ENCODE assay signal across 8 cellular contexts in the genomic region with DNA sequence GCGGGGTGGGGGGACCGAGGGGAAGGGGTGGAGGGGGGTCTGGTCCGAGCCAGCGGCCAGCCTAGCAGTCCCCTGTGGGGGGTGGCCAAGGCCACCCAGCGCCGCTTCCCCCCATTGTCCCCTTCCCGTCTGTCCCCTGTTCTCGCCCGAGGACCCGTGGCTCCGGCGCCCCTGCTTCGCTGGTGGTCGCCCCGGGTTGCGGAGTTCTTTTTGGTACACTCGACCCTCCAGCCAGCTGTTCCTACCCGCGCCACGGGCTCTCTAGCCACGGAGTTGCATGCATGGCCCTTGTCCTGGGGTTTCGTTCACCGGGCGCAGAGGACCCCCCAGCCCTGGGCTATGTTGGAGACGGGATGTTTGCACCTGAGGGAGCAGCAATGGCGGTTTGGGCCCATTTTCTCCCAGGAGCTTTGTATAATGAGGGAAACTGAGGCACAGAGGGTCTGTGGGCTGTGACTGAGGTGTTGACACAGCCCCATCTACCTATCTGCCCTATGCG. TPM values are rescaled to one million over a fixed set of nuclear protein-coding genes. Genes with fewer than 3 reads are reported as not detected.
DNase-seq lines count a peak whose midpoint lies in the region; ATAC-seq lines count a peak whose summit lies in the region.

No MANE protein-coding gene starts in this region.

- no peaks in the 10 kb centered on the region for H3K27me3 Mint-ChIP-seq in CD4-positive, alpha-beta memory T cell
- no peaks in the 10 kb centered on the region for H3K27me3 Mint-ChIP-seq in activated naive CD8-positive, alpha-beta T cell treated with anti-CD3 and anti-CD28 coated beads for 36 hours

- H3K36me3 ChIP-seq in CD4-positive, alpha-beta memory T cell (ENCODE audit: insufficient read depth, low read length) = peaks cover 21% of the 10 kb centered on the region
- H3K36me3 ChIP-seq in HUES48 (ENCODE audit: control insufficient read depth, insufficient read depth, low read length) (peaks cover 31% of the 10 kb centered on the region), iPS DF 6.9 (ENCODE audit: control insufficient read depth, insufficient read depth, low read length) (peaks cover 3% of the 10 kb centered on the region), skeletal muscle tissue (ENCODE audit: control insufficient read depth in 3 of 3, insufficient read depth in 3 of 3, low read length in 3 of 3) (peaks cover 24 to 27% (median 27%) of the 10 kb centered on the region in 3 donors)

- H3K36me3 Mint-ChIP-seq in CD4-positive, alpha-beta memory T cell = peaks cover 20 to 40% of the 10 kb centered on the region in 2 donors
- H3K36me3 Mint-ChIP-seq in activated naive CD8-positive, alpha-beta T cell treated with anti-CD3 and anti-CD28 coated beads for 36 hours = peaks cover 30% of the 10 kb centered on the region

- peak overlapping the region; percentile 81 to 96 (median 89) for H3K27ac Mint-ChIP-seq in CD4-positive, alpha-beta memory T cell
- peak overlapping the region; percentile 74 for H3K27ac Mint-ChIP-seq in activated naive CD8-positive, alpha-beta T cell treated with anti-CD3 and anti-CD28 coated beads for 36 hours

- CTCF ChIA-PET in CD4-positive, alpha-beta memory T cell (lab: Charles Lee; ENCODE audit: partially characterized antibody) = interaction anchor here (1.3 to 1.4 kb wide), 2 partner anchors 47 to 52 kb away, joined by 3 read pairs; no protein-coding TSS in a partner anchor

- peaks cover 45% of the 10 kb centered on the region for H3K4me1 ChIP-seq in CD4-positive, alpha-beta memory T cell (ENCODE audit: insufficient read depth, low read length)
- H3K4me1 ChIP-seq in HUES48 (ENCODE audit: control insufficient read depth, insufficient read depth, low read length) (peaks cover 11% of the 10 kb centered on the region), iPS DF 6.9 (ENCODE audit: control insufficient read depth, insufficient read depth, low read length) (no peaks in the 10 kb centered on the region), skeletal muscle tissue (ENCODE audit: control insufficient read depth in 3 of 3, insufficient read depth in 3 of 3, low read length in 3 of 3) (peaks cover 28 to 35% (median 28%) of the 10 kb centered on the region in 3 donors)

- WGBS in iPS DF 6.9 (ENCODE audit: insufficient coverage, insufficient read length) = no CpG with 5 or more reads among the region's 27 CpGs

- H3K4me3 ChIP-seq in CD4-positive, alpha-beta memory T cell (ENCODE audit: low read length in 2 of 2) = peak overlapping the region; percentile 48 to 51
- H3K4me3 ChIP-seq in HUES48 (ENCODE audit: low read depth, low read length) (peak overlapping the region; percentile 85), iPS DF 6.9 (ENCODE audit: low read length) (peak overlapping the region; percentile 86), skeletal muscle tissue (ENCODE audit: low read length in 3 of 3) (peak overlapping the region; percentile 85 to 97 (median 93))

- POLR2A ChIA-PET in CD4-positive, alpha-beta memory T cell (lab: Charles Lee; ENCODE audit: partially characterized antibody) = interaction anchor here (0.5 to 5.8 kb wide), 7 partner anchors 23 to 1869 kb away, joined by 3 to 68 read pairs (median 4); a partner anchor contains a TSS

- intact Hi-C loops in CD4-positive, alpha-beta memory T cell (cut with micrococcal nuclease) = loop anchor here (1.0 to 5.0 kb wide), 6 partner anchors 48 to 381 kb away; a partner anchor contains a TSS

- H3K4me3 Mint-ChIP-seq in CD4-positive, alpha-beta memory T cell = peak overlapping the region; percentile 84 to 89 (median 86)
- H3K4me3 Mint-ChIP-seq in activated naive CD8-positive, alpha-beta T cell treated with anti-CD3 and anti-CD28 coated beads for 36 hours = peak overlapping the region; percentile 88

- peak overlapping the region; percentile 83 for H3K9ac ChIP-seq in HUES48 (ENCODE audit: low read depth, low read length)
- H3K9ac ChIP-seq in skeletal muscle tissue (ENCODE audit: low read depth in 1 of 3, low read length in 3 of 3) = peak overlapping the region; percentile 82 to 89 (median 83)

- H3K9me3 Mint-ChIP-seq in CD4-positive, alpha-beta memory T cell = no peaks in the 10 kb centered on the region
- no peaks in the 10 kb centered on the region for H3K9me3 Mint-ChIP-seq in activated naive CD8-positive, alpha-beta T cell treated with anti-CD3 and anti-CD28 coated beads for 36 hours

- no peaks in the 10 kb centered on the region for H3K27me3 ChIP-seq in CD4-positive, alpha-beta memory T cell (ENCODE audit: insufficient read depth, low read length)
- H3K27me3 ChIP-seq in HUES48 (ENCODE audit: control insufficient read depth, insufficient read depth, low read length) (no peaks in the 10 kb centered on the region), iPS DF 6.9 (ENCODE audit: control insufficient read depth, insufficient read depth, low read length) (no peaks in the 10 kb centered on the region), skeletal muscle tissue (ENCODE audit: control insufficient read depth in 3 of 3, insufficient read depth in 3 of 3, low read length in 3 of 3) (no peaks in the 10 kb centered on the region)

- ATAC-seq in GM18517 (IDR thresholded peaks at IDR 0.05; ENCODE audit: unreplicated experiment) (no peak), GM19397 (IDR thresholded peaks at IDR 0.05; ENCODE audit: unreplicated experiment) (no peak)

- peak overlapping the region; percentile 35 for H3K27ac ChIP-seq in CD4-positive, alpha-beta memory T cell (ENCODE audit: low read depth, low read length)
- H3K27ac ChIP-seq in HUES48 (ENCODE audit: low read depth, low read length) (peak overlapping the region; percentile 23), iPS DF 6.9 (ENCODE audit: low read length) (no peak overlapping the region), skeletal muscle tissue (ENCODE audit: low read depth, low read length) (peak overlapping the region; percentile 96)

- peak in 1 of 5 donors; percentile 8 for DNase-seq in CD4-positive, alpha-beta memory T cell
- DNase-seq in activated naive CD8-positive, alpha-beta T cell treated with anti-CD3 and anti-CD28 coated beads for 36 hours = no peak
- DNase-seq in iPS DF 6.9 (ENCODE audit: low read depth, low spot score) (no peak), hippocampal formation (lab: John Stamatoyannopoulos, UW) (no peak)

- H3K9me3 ChIP-seq in CD4-positive, alpha-beta memory T cell (ENCODE audit: control insufficient read depth in 1 of 2, low read length in 2 of 2) = no peaks in the 10 kb centered on the region
- no peaks in the 10 kb centered on the region for H3K9me3 ChIP-seq in HUES48 (ENCODE audit: control insufficient read depth, insufficient read depth, low read length)
- H3K9me3 ChIP-seq in iPS DF 6.9 (ENCODE audit: control insufficient read depth, insufficient read depth, low read length) = no peaks in the 10 kb centered on the region
- H3K9me3 ChIP-seq in skeletal muscle tissue (ENCODE audit: control insufficient read depth in 3 of 3, low read length in 3 of 3) = no peaks in the 10 kb centered on the region

- peaks cover 27 to 59% (median 47%) of the 10 kb centered on the region in 4 donors for H3K4me1 Mint-ChIP-seq in CD4-positive, alpha-beta memory T cell
- H3K4me1 Mint-ChIP-seq in activated naive CD8-positive, alpha-beta T cell treated with anti-CD3 and anti-CD28 coated beads for 36 hours = peaks cover 38% of the 10 kb centered on the region

RNA-seq across cellular contexts. Expression of a gene that starts 0.5 kb away (rescaled TPM):
- 10 to 100 TPM; 41.8 to 50.1 TPM for total RNA-seq in CD4-positive, alpha-beta memory T cell
- 10 to 100 TPM; 20.7 to 45.0 TPM for polyA plus RNA-seq in CD4-positive, alpha-beta memory T cell
- 10 to 100 TPM; 16.6 to 17.3 TPM for total RNA-seq in activated naive CD8-positive, alpha-beta T cell treated with anti-CD3 and anti-CD28 coated beads for 36 hours
- 8.9 TPM for total RNA-seq in skeletal muscle tissue

RNA-seq across cellular contexts. Expression of a gene that starts 1.1 kb away (rescaled TPM):
- total RNA-seq in CD4-positive, alpha-beta memory T cell = 100 to 1,000 TPM; 300 to 325 TPM
- polyA plus RNA-seq in CD4-positive, alpha-beta memory T cell = 10 to 100 TPM; 33.3 to 84.2 TPM
- total RNA-seq in activated naive CD8-positive, alpha-beta T cell treated with anti-CD3 and anti-CD28 coated beads for 36 hours = 10 to 100 TPM; 85.0 to 85.9 TPM
- 16.2 TPM for total RNA-seq in skeletal muscle tissue

RNA-seq across cellular contexts. Expression of a gene that starts 33.8 kb away (rescaled TPM):
- total RNA-seq in CD4-positive, alpha-beta memory T cell = 10 to 100 TPM; 17.7 to 19.7 TPM
- polyA plus RNA-seq in CD4-positive, alpha-beta memory T cell = under 1 TPM; 0.15 to 0.36 TPM
- total RNA-seq in activated naive CD8-positive, alpha-beta T cell treated with anti-CD3 and anti-CD28 coated beads for 36 hours = 1 to 10 TPM; 2.0 TPM
- 103 TPM for total RNA-seq in skeletal muscle tissue

RNA-seq across cellular contexts. Expression of a gene that starts 54.4 kb away (rescaled TPM):
- total RNA-seq in CD4-positive, alpha-beta memory T cell = 10 to 100 TPM; 60.2 to 67.3 TPM
- 1 to 10 TPM; 2.1 to 4.1 TPM for polyA plus RNA-seq in CD4-positive, alpha-beta memory T cell
- 1 to 10 TPM; 8.0 to 8.7 TPM for total RNA-seq in activated naive CD8-positive, alpha-beta T cell treated with anti-CD3 and anti-CD28 coated beads for 36 hours
- total RNA-seq in skeletal muscle tissue = 16.2 TPM

RNA-seq across cellular contexts. Expression of a gene that starts 58.2 kb away (rescaled TPM):
- 10 to 100 TPM; 15.3 to 15.7 TPM for total RNA-seq in CD4-positive, alpha-beta memory T cell
- 1 to 10 TPM in 1 of 2 donors, not detected in 1; 3.8 TPM for polyA plus RNA-seq in CD4-positive, alpha-beta memory T cell
- 1 to 10 TPM; 3.1 to 3.8 TPM for total RNA-seq in activated naive CD8-positive, alpha-beta T cell treated with anti-CD3 and anti-CD28 coated beads for 36 hours
- 3.7 TPM for total RNA-seq in skeletal muscle tissue

Comparison
In these comparisons a context has a peak if more than half of its experiments do, and no peak if none do; other contexts are left out.
1. RNA of a gene that starts 33.8 kb away (total RNA-seq): 103 TPM in skeletal muscle tissue (single experiment) and 17.7 to 19.7 TPM in CD4-positive, alpha-beta memory T cell; 2.0 TPM in activated naive CD8-positive, alpha-beta T cell treated with anti-CD3 and anti-CD28 coated beads for 36 hours; every median in the first group is over 4 times any median in the second.
2. Peak in every context shown above with its lines, with median percentiles within 50 percentile points of each other: H3K4me3 ChIP-seq.